ENCODE assay signal across 8 cellular contexts in genomic region chr2:28452534-28453081, GRCh38.
DNase-seq lines count a peak whose midpoint lies in the region; ATAC-seq and TF ChIP-seq lines count a peak whose summit lies in the region.

No MANE protein-coding gene starts in this region.

- DNase-seq in AML-193 (lab: John Stamatoyannopoulos, UW) = peak; percentile 44 to 52
- peak; percentile 64 for DNase-seq in NOMO-1 treated with dmso at 0.1 percent for 144 hours (lab: John Stamatoyannopoulos, UW; ENCODE audit: unreplicated experiment)
- peak; percentile 74 for DNase-seq in activated T-cell treated with anti-CD3 and anti-CD28 coated beads for 1 hour (ENCODE audit: low read depth)
- peak; percentile 19 for DNase-seq in fibroblast of gingiva (ENCODE audit: low read depth)
- DNase-seq in nephron progenitor cell = peak; percentile 86
- DNase-seq in substantia nigra (lab: John Stamatoyannopoulos, UW) = peak in 35 of 49 donors; percentile 1 to 69 (median 27)

- no peak overlapping the region for H3K4me3 Mint-ChIP-seq in nephron progenitor cell

- peak; percentile 86 for TF ChIP-seq CTCF in nephron progenitor cell (IDR thresholded peaks at IDR 0.05)

- ATAC-seq in GM21423 (IDR thresholded peaks at IDR 0.05; ENCODE audit: unreplicated experiment) (peak; percentile 48), HG03565 (IDR thresholded peaks at IDR 0.05; ENCODE audit: unreplicated experiment) (no peak)

- no peak overlapping the region for H3K27ac Mint-ChIP-seq in nephron progenitor cell

- no peak overlapping the region for H3K27ac ChIP-seq in substantia nigra (ENCODE audit: low read depth, low read length, poor library complexity, severe bottlenecking)

- no peaks in the 10 kb centered on the region for H3K9me3 Mint-ChIP-seq in nephron progenitor cell

- H3K36me3 Mint-ChIP-seq in nephron progenitor cell (ENCODE audit: low read depth) = no peaks in the 10 kb centered on the region

- peaks cover 12% of the 10 kb centered on the region for H3K4me1 Mint-ChIP-seq in nephron progenitor cell

- peaks cover 3% of the 10 kb centered on the region for H3K27me3 Mint-ChIP-seq in nephron progenitor cell (ENCODE audit: low read depth, poor library complexity)

Comparison
In these comparisons a context has a peak if more than half of its experiments do, and no peak if none do; other contexts are left out.
1. DNase-seq: peak in every context shown above with its lines; median percentile 86 in nephron progenitor cell; 74 in activated T-cell treated with anti-CD3 and anti-CD28 coated beads for 1 hour; 64 in NOMO-1 treated with dmso at 0.1 percent for 144 hours; 48 in AML-193; 27 in substantia nigra; 19 in fibroblast of gingiva.